ENCODE assay signal across 18 cellular contexts in the genomic region with DNA sequence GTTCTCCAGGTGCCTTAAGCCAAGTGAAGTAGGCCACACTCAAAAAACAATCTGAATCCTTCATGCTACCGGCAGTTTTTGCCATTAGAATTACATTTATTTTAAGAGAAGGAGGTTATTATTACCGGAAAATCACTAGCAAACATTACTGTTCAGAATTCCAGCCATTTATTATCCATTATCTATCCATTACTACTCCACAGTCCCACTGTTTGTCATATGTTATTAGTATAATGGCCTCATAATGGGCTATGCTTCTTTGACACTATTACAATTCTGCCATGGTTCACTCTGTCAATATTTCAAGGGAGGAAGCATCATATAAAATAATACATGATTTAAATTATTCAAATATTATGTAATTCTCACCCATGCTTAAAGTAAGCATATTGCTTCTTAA.
DNase-seq lines count a peak whose midpoint lies in the region; ATAC-seq and TF ChIP-seq lines count a peak whose summit lies in the region.
"Had no signal": no experiment of that assay in that cellular context is flagged by ENCODE, and none has a peak within 500 bp of the region (broad histone marks: within the 10 kb centered on the region; RNA-seq: fewer than 3 reads in every experiment).

No MANE protein-coding gene starts in this region.

- no peak overlapping the region for H3K4me3 ChIP-seq in coronary artery
- H3K4me3 ChIP-seq: A549; BLaER1 treated with 17β-estradiol and CSF1 and Interleukin-3, amounts not matched to agents 10 nM and 100 nM had no signal

- no peak overlapping the region for H3K27ac ChIP-seq in coronary artery
- H3K27ac ChIP-seq: 22Rv1; A549; BLaER1 treated with 17β-estradiol and CSF1 and Interleukin-3, amounts not matched to agents 10 nM and 100 nM; C4-2B had no signal

- DNase-seq in NCI-H1092 treated with DMSO at 0.1 percent for 48 hours (lab: John Stamatoyannopoulos, UW) (peak; percentile 0), NCI-H1092 (lab: John Stamatoyannopoulos, UW) (no peak), NCI-H69 (lab: John Stamatoyannopoulos, UW) (peak; percentile 57), NCI-H748 treated with DMSO at 0.1 percent for 48 hours (lab: John Stamatoyannopoulos, UW) (peak; percentile 26), coronary artery (ENCODE audit: low spot score) (no peak)
- DNase-seq: AML-193; Caco-2; Calu3; CD4-positive, alpha-beta T cell; CD8-positive, alpha-beta T cell; DMS79 treated with DMSO at 0.1 percent for 48 hours; GF-D8 had no signal

- no peak for TF ChIP-seq CTCF in coronary artery (IDR thresholded peaks at IDR 0.05)

- ATAC-seq in HG02884 (IDR thresholded peaks at IDR 0.05; ENCODE audit: unreplicated experiment) (no peak), GM19397 (IDR thresholded peaks at IDR 0.05; ENCODE audit: unreplicated experiment) (no peak)
- ATAC-seq: A549; CD8-positive, alpha-beta T cell had no signal

Comparison
In these comparisons a context has a peak if more than half of its experiments do, and no peak if none do; other contexts are left out.
1. DNase-seq: peak in NCI-H1092 treated with DMSO at 0.1 percent for 48 hours (single experiment), NCI-H69 (single experiment) and NCI-H748 treated with DMSO at 0.1 percent for 48 hours (single experiment); none in NCI-H1092 (single experiment) and coronary artery (single experiment).